ENCODE assay signal across 7 cellular contexts in the genomic region with DNA sequence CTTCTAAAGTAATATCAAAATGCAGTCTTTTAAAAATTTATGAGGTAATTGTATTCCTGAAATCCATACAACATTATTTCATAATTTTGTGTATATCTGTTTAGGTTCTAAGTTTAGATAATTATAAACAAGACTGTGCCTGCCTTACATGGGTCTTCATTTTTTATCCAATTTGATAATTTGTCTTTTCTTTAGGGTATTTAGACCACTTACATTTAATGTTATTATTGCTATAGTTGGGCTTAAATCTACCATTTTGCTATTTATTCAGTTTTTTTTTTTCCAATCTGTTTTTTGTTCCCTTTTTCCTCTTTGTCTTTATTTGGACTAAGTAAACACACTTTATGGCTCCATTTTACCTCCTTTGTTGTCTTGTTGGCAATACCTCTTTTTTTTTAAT.
"Had no signal": no experiment of that assay in that cellular context is flagged by ENCODE, and none has a peak within 500 bp of the region (broad histone marks: within the 10 kb centered on the region; RNA-seq: fewer than 3 reads in every experiment).

No MANE protein-coding gene starts in this region.

- FAIRE-seq: HepG2, HTR-8/SVneo had no signal

- H3K27ac ChIP-seq: HL-60, KMS-11 had no signal

- ATAC-seq: HepG2 had no signal

- DNase-seq: IMR-90, KBM-7, KG1 had no signal

- H3K9ac ChIP-seq: KMS-11 had no signal

- H3K4me2 ChIP-seq: KMS-11 had no signal
